8 cellular contexts compared by ENCODE assay signal in the genomic region with DNA sequence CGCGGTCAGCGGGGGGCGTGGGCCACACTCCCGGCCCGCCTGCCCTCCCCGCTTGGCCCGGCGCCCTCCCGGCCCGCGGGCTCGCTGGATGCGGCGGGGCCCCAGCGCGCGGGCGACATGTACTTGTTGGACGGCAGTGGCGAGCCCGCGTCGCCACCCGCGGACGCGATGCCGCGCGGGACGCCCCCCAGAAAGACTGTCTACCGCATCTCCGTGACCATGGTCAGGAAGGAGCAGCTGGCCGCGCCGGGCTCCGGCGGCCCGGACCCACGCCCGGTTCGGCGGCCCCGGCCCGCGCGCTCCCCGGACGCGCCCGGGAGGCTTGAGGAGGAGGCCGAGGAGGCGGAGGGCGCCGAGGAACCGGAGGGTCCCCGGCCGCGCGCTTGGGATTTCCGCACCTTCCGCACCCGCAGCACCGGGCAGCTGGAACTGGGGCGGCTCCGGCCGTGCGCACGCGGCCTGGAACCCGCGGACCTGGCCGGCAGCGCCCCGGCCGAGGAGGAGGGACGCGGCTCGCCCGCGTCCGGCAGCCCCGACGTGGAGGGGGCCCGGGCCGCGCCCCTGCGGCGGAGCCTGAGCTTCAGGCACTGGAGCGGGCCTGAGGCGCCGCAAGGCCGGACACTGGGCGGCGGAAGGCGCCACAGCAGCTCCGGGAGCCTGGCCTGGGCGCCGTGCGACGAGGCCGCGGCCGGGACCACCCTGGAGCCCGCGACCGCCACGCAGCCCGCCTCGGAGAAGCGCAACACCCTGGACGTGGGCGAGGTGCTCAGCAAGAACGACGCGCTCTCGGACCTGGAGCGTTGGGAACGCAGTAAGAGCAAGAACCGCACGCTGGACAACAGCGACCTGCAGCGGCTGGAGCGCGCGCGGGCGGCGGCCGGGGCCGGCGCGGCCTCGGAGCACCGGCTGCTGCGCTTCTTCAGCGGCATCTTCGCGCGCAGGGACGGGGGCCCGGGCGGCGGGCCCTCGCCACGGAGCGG.
DNase-seq lines count a peak whose midpoint lies in the region; ATAC-seq, FAIRE-seq and TF ChIP-seq lines count a peak whose summit lies in the region.

No MANE protein-coding gene starts in this region.

- intact Hi-C loops in left ventricle myocardium superior (cut with micrococcal nuclease): loop anchor here (10.0 kb wide), 1 partner anchor 75 kb away; no protein-coding TSS in a partner anchor
- intact Hi-C loops in posterior vena cava (cut with DNase I): loop anchor here (5.0 to 10.0 kb wide), 4 partner anchors 72 to 75 kb away; no protein-coding TSS in a partner anchor

- TF ChIP-seq POLR2A in GM12891 (IDR thresholded peaks at IDR 0.05; ENCODE audit: low read depth, low read length): no peak

- ATAC-seq in left ventricle myocardium superior (peak; percentile 79), GM21381 (IDR thresholded peaks at IDR 0.05; ENCODE audit: unreplicated experiment) (no peak)

- FAIRE-seq in GM12891 (lab: Jason Lieb, UNC): no peak

- DNase-seq in NCI-H2029 (lab: John Stamatoyannopoulos, UW) (peak; percentile 46), NCI-H2029 treated with DMSO at 0.1 percent for 48 hours (lab: John Stamatoyannopoulos, UW) (no peak), amniotic epithelial cell (ENCODE audit: low read depth) (peak; percentile 73), left ventricle myocardium superior (peak; percentile 82), posterior vena cava (ENCODE audit: low spot score) (peak; percentile 90), GM12891 (ENCODE audit: insufficient read length, low spot score) (no peak), T-helper 2 cell (no peak)

TF ChIP-seq in GM12891, 5 proteins besides CTCF, POLR2A, EP300 and RAD21:
- TF ChIP-seq TAF1 (IDR thresholded peaks at IDR 0.05; ENCODE audit: low read depth, low read length) (no peak), PAX5 (IDR thresholded peaks at IDR 0.05; ENCODE audit: insufficient read depth, low read length, severe bottlenecking) (no peak), SPI1 (IDR thresholded peaks at IDR 0.05; ENCODE audit: low read depth, low read length) (no peak), POLR2AphosphoS5 (IDR thresholded peaks at IDR 0.05; ENCODE audit: low read depth, low read length) (no peak), POU2F2 (IDR thresholded peaks at IDR 0.05; ENCODE audit: low read depth, low read length) (no peak)
TF ChIP-seq in GM12891: peak in this region for 0.

Comparison
In these comparisons a context has a peak if more than half of its experiments do, and no peak if none do; other contexts are left out.
1. DNase-seq: peak in NCI-H2029 (single experiment), amniotic epithelial cell (single experiment), left ventricle myocardium superior (single experiment) and posterior vena cava (single experiment); none in NCI-H2029 treated with DMSO at 0.1 percent for 48 hours (single experiment), GM12891 (single experiment) and T-helper 2 cell (0 of 5).